Comparison of ENCODE assay signal across 36 cellular contexts in genomic region chr9:77025146-77025545, GRCh38. TPM values are rescaled to one million over a fixed set of nuclear protein-coding genes. Genes with fewer than 3 reads are reported as not detected.
"Had no signal": no experiment of that assay in that cellular context is flagged by ENCODE, and none has a peak within 500 bp of the region (broad histone marks: within the 10 kb centered on the region; RNA-seq: fewer than 3 reads in every experiment).

No MANE protein-coding gene starts in this region.

- H3K4me3 ChIP-seq: SJCRH30 had no signal

- H3K9me2 ChIP-seq: SK-N-SH had no signal

- DNase-seq: activated CD4-positive, alpha-beta T cell treated with anti-CD3 and anti-CD28 coated beads, Interleukin-2, amount 10 ng/mL, durations not matched to agents 24 days and 14 days; activated CD4-positive, alpha-beta T cell treated with anti-CD3 and anti-CD28 coated beads, Interleukin-2, amount 50 U/mL, for 4 hours; activated CD8-positive, alpha-beta T cell treated with anti-CD3 and anti-CD28 coated beads for 36 hours; activated effector memory CD4-positive, alpha-beta T cell treated with anti-CD3 and anti-CD28 coated beads, Interleukin-2, amount 50 U/mL, for 16 hours; activated naive CD4-positive, alpha-beta T cell; activated naive CD4-positive, alpha-beta T cell treated with anti-CD3 and anti-CD28 coated beads, Interleukin-2, amount 50 U/mL, for 16 hours; activated naive CD8-positive, alpha-beta T cell treated with anti-CD3 and anti-CD28 coated beads for 36 hours; activated T-cell treated with anti-CD3 and anti-CD28 coated beads, Interleukin-2, amount 50 U/mL, for 1 hour; activated T-cell treated with anti-CD3 and anti-CD28 coated beads, Interleukin-2, amount 50 U/mL, for 72 hours; amniotic stem cell; aorta; caudate nucleus; cerebellar nuclear complex; Kasumi-1; KG1; MM.1S; MV-4-11; NCI-H1092; NCI-H1436 treated with DMSO at 0.1 percent for 48 hours; NCI-H1694 treated with DMSO at 0.1 percent for 48 hours; NCI-H2029 treated with DMSO at 0.1 percent for 48 hours; NCI-H2171 treated with DMSO at 0.1 percent for 48 hours; NCI-H2227 treated with DMSO at 0.1 percent for 48 hours; NCI-H510A treated with DMSO at 0.1 percent for 48 hours; NCI-H526 treated with DMSO at 0.1 percent for 48 hours; NCI-H774; OCI-M1; SHP77; SJCRH30 had no signal

- H3K27ac ChIP-seq: SJCRH30 had no signal

- H3K27ac Mint-ChIP-seq: activated CD4-positive, alpha-beta T cell treated with anti-CD3 and anti-CD28 coated beads, Interleukin-2, amount 10 ng/mL, durations not matched to agents 24 days and 14 days; activated CD8-positive, alpha-beta T cell treated with anti-CD3 and anti-CD28 coated beads for 36 hours; activated naive CD8-positive, alpha-beta T cell treated with anti-CD3 and anti-CD28 coated beads for 36 hours; activated T-cell treated with anti-CD3 and anti-CD28 coated beads, Interleukin-2, amount 50 U/mL, for 72 hours; activated T-helper 17 cell treated with anti-CD3 and anti-CD28 coated beads, Interleukin-2, amount 50 U/mL, for 72 hours; T-helper 1 cell treated with Interleukin-12 subunit alpha and Interleukin-12 subunit beta and Interleukin-4 antibody, amounts not matched to agents 30 μg/mL and 1 μg/mL, for 36 hours; T-helper 2 cell treated with Interferon-gamma antibody and Interleukin-4, amounts not matched to agents 5 μg/mL and 100 μg/mL, for 36 hours had no signal

- ATAC-seq: activated CD8-positive, alpha-beta T cell treated with anti-CD3 and anti-CD28 coated beads for 36 hours; activated T-cell treated with anti-CD3 and anti-CD28 coated beads, Interleukin-2, amount 50 U/mL, for 72 hours; activated T-helper 17 cell treated with anti-CD3 and anti-CD28 coated beads, Interleukin-2, amount 50 U/mL, for 72 hours; Panc1 had no signal

- H3K4me1 ChIP-seq: SJCRH30 had no signal

- H3K4me3 Mint-ChIP-seq: activated CD4-positive, alpha-beta T cell treated with anti-CD3 and anti-CD28 coated beads, Interleukin-2, amount 10 ng/mL, durations not matched to agents 24 days and 14 days; activated CD8-positive, alpha-beta T cell treated with anti-CD3 and anti-CD28 coated beads for 36 hours; activated naive CD8-positive, alpha-beta T cell treated with anti-CD3 and anti-CD28 coated beads for 36 hours; activated T-cell treated with anti-CD3 and anti-CD28 coated beads, Interleukin-2, amount 50 U/mL, for 72 hours; activated T-helper 17 cell treated with anti-CD3 and anti-CD28 coated beads, Interleukin-2, amount 50 U/mL, for 72 hours; T-helper 1 cell treated with Interleukin-12 subunit alpha and Interleukin-12 subunit beta and Interleukin-4 antibody, amounts not matched to agents 30 μg/mL and 1 μg/mL, for 36 hours; T-helper 2 cell treated with Interferon-gamma antibody and Interleukin-4, amounts not matched to agents 5 μg/mL and 100 μg/mL, for 36 hours had no signal

- H3K9me3 Mint-ChIP-seq: activated CD8-positive, alpha-beta T cell treated with anti-CD3 and anti-CD28 coated beads for 36 hours; activated naive CD8-positive, alpha-beta T cell treated with anti-CD3 and anti-CD28 coated beads for 36 hours; activated T-cell treated with anti-CD3 and anti-CD28 coated beads, Interleukin-2, amount 50 U/mL, for 72 hours; activated T-helper 17 cell treated with anti-CD3 and anti-CD28 coated beads, Interleukin-2, amount 50 U/mL, for 72 hours; T-helper 1 cell treated with Interleukin-12 subunit alpha and Interleukin-12 subunit beta and Interleukin-4 antibody, amounts not matched to agents 30 μg/mL and 1 μg/mL, for 36 hours; T-helper 2 cell treated with Interferon-gamma antibody and Interleukin-4, amounts not matched to agents 5 μg/mL and 100 μg/mL, for 36 hours had no signal

- H3K36me3 ChIP-seq: SJCRH30 had no signal

- H3K36me3 Mint-ChIP-seq: activated naive CD8-positive, alpha-beta T cell treated with anti-CD3 and anti-CD28 coated beads for 36 hours had no signal

- H3K4me1 Mint-ChIP-seq: activated T-helper 17 cell treated with anti-CD3 and anti-CD28 coated beads, Interleukin-2, amount 50 U/mL, for 72 hours had no signal

- H3K9ac ChIP-seq: SK-N-SH had no signal

- H3K4me2 ChIP-seq: SK-N-SH had no signal

RNA-seq across cellular contexts. Expression of gene FOXB2, which starts 5.7 kb away (rescaled TPM):
- total RNA-seq: activated CD4-positive, alpha-beta T cell treated with anti-CD3 and anti-CD28 coated beads, Interleukin-2, amount 10 ng/mL, durations not matched to agents 24 days and 14 days; activated CD8-positive, alpha-beta memory T cell treated with anti-CD3 and anti-CD28 coated beads for 36 hours; activated CD8-positive, alpha-beta T cell treated with anti-CD3 and anti-CD28 coated beads for 36 hours; activated naive CD8-positive, alpha-beta T cell treated with anti-CD3 and anti-CD28 coated beads for 36 hours; activated T-cell treated with anti-CD3 and anti-CD28 coated beads, Interleukin-2, amount 50 U/mL, for 72 hours; activated T-helper 17 cell treated with anti-CD3 and anti-CD28 coated beads, Interleukin-2, amount 50 U/mL, for 72 hours; aorta; RPMI7951; SJCRH30 had no signal
- polyA plus RNA-seq: aorta, SK-N-SH had no signal
